In the genomic region with DNA sequence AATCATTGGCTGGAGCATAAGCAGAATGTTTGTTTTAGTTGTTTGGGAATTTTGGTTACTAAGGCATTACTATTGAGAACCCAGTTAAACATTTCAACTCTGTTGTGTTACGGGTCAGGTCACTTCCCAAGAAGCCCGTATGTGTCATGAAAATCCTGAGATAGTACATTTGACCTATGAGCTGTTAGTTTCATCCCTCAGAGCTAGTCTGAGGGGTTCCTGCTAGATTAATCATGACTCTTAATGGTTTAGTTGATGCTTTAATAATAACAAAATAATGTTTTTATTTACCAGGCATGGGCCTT, we compare ENCODE assay signal across 25 cellular contexts.
DNase-seq lines count a peak whose midpoint lies in the region; ATAC-seq and TF ChIP-seq lines count a peak whose summit lies in the region.
"Had no signal": no experiment of that assay in that cellular context is flagged by ENCODE, and none has a peak within 500 bp of the region (broad histone marks: within the 10 kb centered on the region; RNA-seq: fewer than 3 reads in every experiment).

No MANE protein-coding gene starts in this region.

- peaks cover 86% of the 10 kb centered on the region for H3K36me3 Mint-ChIP-seq in activated T-cell treated with anti-CD3 and anti-CD28 coated beads, Interleukin-2, amount 50 U/mL, for 24 hours (ENCODE audit: low read depth)
- H3K36me3 Mint-ChIP-seq in T-helper 17 cell (ENCODE audit: low read depth), result peaks cover 11% of the 10 kb centered on the region
- H3K36me3 Mint-ChIP-seq in stimulated activated memory B cell treated with anti-CD40 and anti-IgM and Interleukin-4, amounts not matched to agents 10 μg/mL and 1 μg/mL and 100 μg/mL, for 72 hours, result peaks cover 93% of the 10 kb centered on the region

- H3K27ac Mint-ChIP-seq in activated T-cell treated with anti-CD3 and anti-CD28 coated beads, Interleukin-2, amount 50 U/mL, for 24 hours, result peak overlapping the region; percentile 78
- peak overlapping the region; percentile 63 for H3K27ac Mint-ChIP-seq in T-helper 17 cell
- peak overlapping the region; percentile 91 for H3K27ac Mint-ChIP-seq in stimulated activated memory B cell treated with anti-CD40 and anti-IgM and Interleukin-4, amounts not matched to agents 10 μg/mL and 1 μg/mL and 100 μg/mL, for 72 hours

- H3K27me3 Mint-ChIP-seq in activated T-cell treated with anti-CD3 and anti-CD28 coated beads, Interleukin-2, amount 50 U/mL, for 24 hours, result no peaks in the 10 kb centered on the region
- H3K27me3 Mint-ChIP-seq in T-helper 17 cell, result no peaks in the 10 kb centered on the region
- H3K27me3 Mint-ChIP-seq in stimulated activated memory B cell treated with anti-CD40 and anti-IgM and Interleukin-4, amounts not matched to agents 10 μg/mL and 1 μg/mL and 100 μg/mL, for 72 hours, result no peaks in the 10 kb centered on the region
- H3K27me3 Mint-ChIP-seq: naive thymus-derived CD8-positive, alpha-beta T cell had no signal

- no peak for ATAC-seq in T-helper 17 cell
- peak; percentile 84 for ATAC-seq in stimulated activated memory B cell treated with anti-CD40 and anti-IgM and Interleukin-4, amounts not matched to agents 10 μg/mL and 1 μg/mL and 100 μg/mL, for 72 hours
- no peak for ATAC-seq in GM18519 (IDR thresholded peaks at IDR 0.05; ENCODE audit: low FRiP score, unreplicated experiment)
- ATAC-seq: foreskin keratinocyte had no signal

- TF ChIP-seq CTCF in fibroblast of mammary gland (conservative IDR thresholded peaks at IDR 0.05; ENCODE audit: control insufficient read depth, insufficient read depth, low read depth, low read length), result no peak

- H3K9me3 ChIP-seq in T-helper 17 cell (ENCODE audit: control insufficient read depth, low read length, poor library complexity, severe bottlenecking), result no peaks in the 10 kb centered on the region
- H3K9me3 ChIP-seq: ascending aorta, uterus had no signal

- H3K9me3 Mint-ChIP-seq in activated T-cell treated with anti-CD3 and anti-CD28 coated beads, Interleukin-2, amount 50 U/mL, for 24 hours, result peaks cover 2% of the 10 kb centered on the region
- H3K9me3 Mint-ChIP-seq in stimulated activated memory B cell treated with anti-CD40 and anti-IgM and Interleukin-4, amounts not matched to agents 10 μg/mL and 1 μg/mL and 100 μg/mL, for 72 hours, result peaks cover 4% of the 10 kb centered on the region

- H3K4me1 Mint-ChIP-seq in activated T-cell treated with anti-CD3 and anti-CD28 coated beads, Interleukin-2, amount 50 U/mL, for 24 hours (ENCODE audit: low read depth), result peaks cover 40% of the 10 kb centered on the region
- peaks cover 23% of the 10 kb centered on the region for H3K4me1 Mint-ChIP-seq in T-helper 17 cell
- H3K4me1 Mint-ChIP-seq in stimulated activated memory B cell treated with anti-CD40 and anti-IgM and Interleukin-4, amounts not matched to agents 10 μg/mL and 1 μg/mL and 100 μg/mL, for 72 hours, result peaks cover 46% of the 10 kb centered on the region

- no peak for DNase-seq in activated T-cell treated with anti-CD3 and anti-CD28 coated beads, Interleukin-2, amount 50 U/mL, for 24 hours
- no peak for DNase-seq in activated T-cell treated with anti-CD3 and anti-CD28 coated beads, Interleukin-2, amount 50 U/mL, for 48 hours
- no peak for DNase-seq in T-helper 17 cell
- peak; percentile 68 for DNase-seq in fibroblast of mammary gland (ENCODE audit: low read depth)
- no peak for DNase-seq in NCI-H1417 treated with DMSO at 0.1 percent for 48 hours (lab: John Stamatoyannopoulos, UW)
- DNase-seq in pons (ENCODE audit: low spot score), result no peak
- DNase-seq: activated CD4-positive, alpha-beta T cell treated with anti-CD3 and anti-CD28 coated beads, Interleukin-2, amount 50 U/mL, for 48 hours; DMS79; foreskin keratinocyte; hippocampal formation; islet precursor cell; mesendoderm; MM.1S; naive thymus-derived CD8-positive, alpha-beta T cell; NCI-H146; NCI-H2171; NCI-H526 treated with DMSO at 0.1 percent for 48 hours; posterior cingulate gyrus; Right ventricle myocardium superior; stimulated activated CD4-positive, alpha-beta T cell treated with anti-CD3 and anti-CD28 coated beads, Interleukin-4, amount 100 ng/mL, for 1 hour; uterus had no signal

- H3K4me3 ChIP-seq in fibroblast of mammary gland (ENCODE audit: control insufficient read depth, low read depth, low read length), result no peak overlapping the region
- H3K4me3 ChIP-seq: ascending aorta, uterus had no signal

- H3K4me3 Mint-ChIP-seq in activated T-cell treated with anti-CD3 and anti-CD28 coated beads, Interleukin-2, amount 50 U/mL, for 24 hours, result no peak overlapping the region
- no peak overlapping the region for H3K4me3 Mint-ChIP-seq in T-helper 17 cell
- peak overlapping the region; percentile 31 for H3K4me3 Mint-ChIP-seq in stimulated activated memory B cell treated with anti-CD40 and anti-IgM and Interleukin-4, amounts not matched to agents 10 μg/mL and 1 μg/mL and 100 μg/mL, for 72 hours
- H3K4me3 Mint-ChIP-seq: CD14-positive monocyte had no signal
